ENCODE assay signal across 8 cellular contexts in the genomic region with DNA sequence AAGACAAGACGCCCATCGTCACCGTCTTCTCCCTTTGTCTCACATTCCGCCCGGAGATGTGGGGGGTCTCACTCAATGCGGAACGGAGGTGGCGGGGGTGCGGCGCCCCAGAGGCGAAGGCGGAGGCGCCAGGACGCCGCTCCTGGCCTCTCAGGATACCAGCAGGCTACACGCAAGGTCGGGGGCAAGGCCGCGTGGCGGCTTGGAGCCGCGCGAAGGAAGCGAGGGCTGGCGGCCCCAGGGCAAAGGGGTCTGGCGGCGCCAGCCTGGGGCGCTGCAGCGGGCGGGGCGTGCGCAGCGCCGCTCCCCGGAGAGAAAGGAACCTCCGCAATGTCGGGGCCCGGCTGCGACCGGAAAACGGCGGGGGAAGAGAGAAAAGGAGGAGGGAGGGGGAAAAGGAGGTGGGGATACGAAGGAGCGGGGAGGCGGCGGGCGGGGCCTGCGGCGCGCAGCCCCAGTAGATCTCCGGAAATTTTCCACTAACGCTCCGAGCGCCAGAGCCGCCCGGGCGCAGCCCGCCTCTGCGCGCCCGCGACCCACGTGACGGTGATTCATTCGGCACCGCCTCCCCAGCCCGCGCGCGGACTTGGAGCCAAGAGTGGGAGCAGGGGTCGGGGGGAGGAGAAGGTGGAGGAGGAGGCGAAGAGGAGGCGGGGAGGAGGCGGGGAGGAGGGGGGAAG. TPM values are rescaled to one million over a fixed set of nuclear protein-coding genes. Genes with fewer than 3 reads are reported as not detected.
DNase-seq lines count a peak whose midpoint lies in the region; ATAC-seq, FAIRE-seq and TF ChIP-seq lines count a peak whose summit lies in the region.

No MANE protein-coding gene starts in this region.

- POLR2A ChIA-PET in T-cell (lab: Charles Lee) = interaction anchor here in 1 of 2 donors (1.0 to 1.1 kb wide), 2 partner anchors 10 to 114 kb away, joined by 3 to 6 read pairs; a partner anchor contains a TSS

- no peaks in the 10 kb centered on the region for H3K9me3 Mint-ChIP-seq in T-cell

- H3K36me3 ChIP-seq in psoas muscle (ENCODE audit: insufficient read depth in 1 of 2, low read depth in 1 of 2) = no peaks in the 10 kb centered on the region

- peak overlapping the region; percentile 98 for H3K27ac ChIP-seq in psoas muscle

- intact Hi-C loops in left ventricle myocardium superior (cut with micrococcal nuclease) (loop anchor here (10.0 kb wide), 2 partner anchors 82 to 172 kb away; no protein-coding TSS in a partner anchor), psoas muscle (cut with DNase I) (loop anchor here (1.0 to 10.0 kb wide), 3 partner anchors 11 to 392 kb away; a partner anchor contains a TSS)

- peak overlapping the region; percentile 86 for H3K4me3 ChIP-seq in psoas muscle

- CTCF ChIA-PET in T-cell (lab: Charles Lee) = interaction anchor here in 1 of 2 donors (0.7 to 1.2 kb wide), 2 partner anchors 11 to 23 kb away, joined by 3 to 5 read pairs; no protein-coding TSS in a partner anchor

- peak; percentile 32 for TF ChIP-seq CTCF in GM13976 (IDR thresholded peaks at IDR 0.05; ENCODE audit: borderline replicate concordance, control extremely low read depth, extremely low read depth, insufficient read depth, missing control alignments)
- no peak for TF ChIP-seq CTCF in psoas muscle (IDR thresholded peaks at IDR 0.05)

- no peaks in the 10 kb centered on the region for H3K27me3 Mint-ChIP-seq in T-cell

- FAIRE-seq in urothelium cell line (lab: Jason Lieb, UNC) = peak; percentile 48

- H3K4me1 ChIP-seq in psoas muscle = peaks cover 41% of the 10 kb centered on the region

- H3K4me3 Mint-ChIP-seq in T-cell = peak overlapping the region; percentile 85 to 90 (median 86)

- peak; percentile 73 for ATAC-seq in HG02870 (IDR thresholded peaks at IDR 0.05; ENCODE audit: unreplicated experiment)
- ATAC-seq in T-cell (replicated peaks in 1 of 4) = peak; percentile 83 to 88 (median 84)
- ATAC-seq in left ventricle myocardium superior = peak; percentile 92
- ATAC-seq in psoas muscle = peak; percentile 86 to 92 (median 89)

- H3K9me3 ChIP-seq in psoas muscle = no peaks in the 10 kb centered on the region

- H3K27me3 ChIP-seq in psoas muscle (ENCODE audit: insufficient read depth in 3 of 3, low read length in 2 of 3) = no peaks in the 10 kb centered on the region

- 0 to 1% (median 1%) methylated on average over 57 to 74 of the region's 74 CpGs for WGBS in psoas muscle, 3 donors

- in situ Hi-C loops in GM13976 (cut with MboI; ENCODE audit: low sequenced_read_pairs, unreplicated experiment) = loop anchor here (10.0 kb wide), 1 partner anchor 282 kb away; no protein-coding TSS in a partner anchor

- no peaks in the 10 kb centered on the region for H3K36me3 Mint-ChIP-seq in T-cell

- peaks cover 34 to 35% (median 34%) of the 10 kb centered on the region in 3 donors for H3K4me1 Mint-ChIP-seq in T-cell

- peak overlapping the region; percentile 90 to 94 for H3K27ac Mint-ChIP-seq in T-cell

- DNase-seq in GM13976 (ENCODE audit: low spot score) (peak; percentile 90), NCI-H1436 treated with DMSO at 0.1 percent for 48 hours (lab: John Stamatoyannopoulos, UW) (peak; percentile 78), T-cell (peak; percentile 73 to 93 (median 82)), amniotic stem cell (lab: John Stamatoyannopoulos, UW) (peak; percentile 95), left ventricle myocardium superior (peak; percentile 98), psoas muscle (peak; percentile 97 to 99), urothelium cell line (ENCODE audit: low spot score) (peak; percentile 91)

RNA-seq across cellular contexts. Expression of a gene that starts 10.5 kb away (rescaled TPM):
- total RNA-seq in T-cell (100 to 1,000 TPM; 165 to 265 (median 217) TPM), left ventricle myocardium superior (165 TPM), psoas muscle (100 to 1,000 TPM; 287 to 428 (median 331) TPM)
- 100 to 1,000 TPM in 2 of 3 donors, 10 to 100 TPM in 1; 35.8 to 317 (median 180) TPM for polyA plus RNA-seq in psoas muscle

Comparison
In these comparisons a context has a peak if more than half of its experiments do, and no peak if none do; other contexts are left out.
1. Peak in every context shown above with its lines: DNase-seq, ATAC-seq, H3K4me3 ChIP-seq and H3K27ac ChIP-seq.